Comparison of ENCODE assay signal across 28 cellular contexts in genomic region chr2:82796132-82796531, GRCh38.
A peak's percentile ranks its signal among the peaks of the same experiment; 100 is the strongest.
DNase-seq lines count a peak whose midpoint lies in the region; ATAC-seq and TF ChIP-seq lines count a peak whose summit lies in the region.
"Had no signal": no experiment of that assay in that cellular context is flagged by ENCODE, and none has a peak within 500 bp of the region (broad histone marks: within the 10 kb centered on the region; RNA-seq: fewer than 3 reads in every experiment).

No MANE protein-coding gene starts in this region.

- no peaks in the 10 kb centered on the region for H3K27me3 ChIP-seq in HCT116 (ENCODE audit: insufficient read depth, low read length)
- H3K27me3 ChIP-seq in esophagus muscularis mucosa, result no peaks in the 10 kb centered on the region
- H3K27me3 ChIP-seq: dorsolateral prefrontal cortex, heart right ventricle had no signal

- TF ChIP-seq POLR2A in HCT116 (IDR thresholded peaks at IDR 0.05; ENCODE audit: borderline replicate concordance, extremely low read depth, insufficient read depth, insufficient read length) (no peak), esophagus muscularis mucosa (IDR thresholded peaks at IDR 0.05; ENCODE audit: low read depth) (no peak)

- H3K36me3 Mint-ChIP-seq in osteocyte (ENCODE audit: unreplicated experiment), result no peaks in the 10 kb centered on the region
- H3K36me3 Mint-ChIP-seq: activated naive CD4-positive, alpha-beta T cell treated with anti-CD3 and anti-CD28 coated beads, Interleukin-2, amount 50 U/mL, for 24 hours; IgD-negative memory B cell; memory B cell had no signal

- DNase-seq in HCT116 (ENCODE audit: low read depth, low spot score) (no peak), amniotic epithelial cell (ENCODE audit: low read depth) (peak; percentile 14), esophagus muscularis mucosa (ENCODE audit: extremely low spot score) (no peak), osteocyte (ENCODE audit: extremely low spot score, unreplicated experiment) (no peak), NCI-H1436 (lab: John Stamatoyannopoulos, UW) (no peak)
- DNase-seq: activated CD4-positive, alpha-beta memory T cell treated with anti-CD3 and anti-CD28 coated beads, Interleukin-2, amount 10 ng/mL, durations not matched to agents 7 days and 5 days; activated CD4-positive, CD25-positive, alpha-beta regulatory T cell treated with anti-CD3 and anti-CD28 coated beads, Interleukin-2, amount 50 U/mL, for 72 hours; activated CD8-positive, alpha-beta memory T cell treated with anti-CD3 and anti-CD28 coated beads, Interleukin-2, amount 50 U/mL, for 48 hours; aorta; dorsolateral prefrontal cortex; heart right ventricle; left cardiac atrium; NCI-H1092; NCI-H2029; NCI-H2227 treated with DMSO at 0.1 percent for 48 hours; NCI-H526 treated with DMSO at 0.1 percent for 48 hours; psoas muscle; stimulated activated naive CD4-positive, alpha-beta T cell treated with Interleukin-2 at 50 U/mL for 16 hours had no signal

- H3K27ac ChIP-seq in HCT116 (ENCODE audit: low read depth, low read length) (no peak overlapping the region), esophagus muscularis mucosa (replicated peaks in 1 of 4) (peak overlapping the region; percentile 40 to 62 (median 51))
- H3K27ac ChIP-seq: C4-2B, dorsolateral prefrontal cortex, heart right ventricle, psoas muscle had no signal

- H4K20me1 ChIP-seq in HCT116 (ENCODE audit: insufficient read depth), result no peaks in the 10 kb centered on the region

- POLR2A ChIA-PET in HCT116 (lab: Charles Lee), result no interaction called here

- no peak for TF ChIP-seq RAD21 in HCT116 (IDR thresholded peaks at IDR 0.05; ENCODE audit: low read depth)

- no peaks in the 10 kb centered on the region for H3K79me2 ChIP-seq in HCT116 (ENCODE audit: insufficient read depth, low read length)

- no peak overlapping the region for H3K9ac ChIP-seq in HCT116 (ENCODE audit: low read length)

- ATAC-seq in HCT116, result no peak
- no peak for ATAC-seq in GM21526 (IDR thresholded peaks at IDR 0.05; ENCODE audit: low FRiP score, unreplicated experiment)
- ATAC-seq in HG02763 (IDR thresholded peaks at IDR 0.05; ENCODE audit: unreplicated experiment), result no peak
- no peak for ATAC-seq in GM21447 (IDR thresholded peaks at IDR 0.05; ENCODE audit: unreplicated experiment)
- ATAC-seq: activated T-helper 17 cell treated with anti-CD3 and anti-CD28 coated beads, Interleukin-2, amount 50 U/mL, for 72 hours; heart right ventricle; left cardiac atrium; psoas muscle had no signal

- peak overlapping the region; percentile 49 for H3K4me2 ChIP-seq in HCT116 (ENCODE audit: low read length)

- TF ChIP-seq CTCF in HCT116 (IDR thresholded peaks at IDR 0.05 in 2 of 3, conservative IDR thresholded peaks at IDR 0.05 in 1 of 3; ENCODE audit: borderline replicate concordance in 1 of 3, insufficient read depth in 1 of 3, low read depth in 2 of 3, low read length in 2 of 3) (no peak), esophagus muscularis mucosa (IDR thresholded peaks at IDR 0.05) (no peak), osteocyte (IDR thresholded peaks at IDR 0.05) (no peak)

- BruUV-seq in HCT116 (replicated peaks; lab: Mats Ljungman, UMichigan), result no TSS peak

- RAD21 ChIA-PET in HCT116 (lab: Charles Lee; ENCODE audit: low non-redundant PET in 1 of 2, low total read pairs in 2 of 2, uncharacterized antibody in 2 of 2, unreplicated experiment in 2 of 2), result no interaction called here

- peak overlapping the region; percentile 67 for H2AFZ ChIP-seq in HCT116 (ENCODE audit: low read depth, low read length, poor library complexity, severe bottlenecking)

- intact Hi-C loops in HCT116 (cut with micrococcal nuclease), result no loop called here
- intact Hi-C loops in esophagus muscularis mucosa (cut with DNase I), result no loop called here

- H3K27ac Mint-ChIP-seq in osteocyte (ENCODE audit: unreplicated experiment), result peak overlapping the region; percentile 56
- H3K27ac Mint-ChIP-seq: activated CD4-positive, alpha-beta memory T cell treated with anti-CD3 and anti-CD28 coated beads, Interleukin-2, amount 10 ng/mL, durations not matched to agents 7 days and 5 days; activated naive CD4-positive, alpha-beta T cell treated with anti-CD3 and anti-CD28 coated beads, Interleukin-2, amount 50 U/mL, for 24 hours; activated T-helper 17 cell treated with anti-CD3 and anti-CD28 coated beads, Interleukin-2, amount 50 U/mL, for 72 hours; IgD-negative memory B cell; memory B cell; T-helper 1 cell treated with Interleukin-12 subunit alpha and Interleukin-12 subunit beta and Interleukin-4 antibody, amounts not matched to agents 30 μg/mL and 1 μg/mL, for 36 hours had no signal

- no peak overlapping the region for H3K4me3 ChIP-seq in HCT116 (replicated peaks in 1 of 2; ENCODE audit: low read depth in 1 of 2, low read length in 2 of 2)
- H3K4me3 ChIP-seq in esophagus muscularis mucosa, result no peak overlapping the region
- H3K4me3 ChIP-seq: dorsolateral prefrontal cortex, heart right ventricle, psoas muscle had no signal

- no peak for TF ChIP-seq EP300 in esophagus muscularis mucosa (IDR thresholded peaks at IDR 0.05)

- no peaks in the 10 kb centered on the region for H3K9me3 Mint-ChIP-seq in osteocyte (ENCODE audit: unreplicated experiment)
- H3K9me3 Mint-ChIP-seq: activated T-helper 17 cell treated with anti-CD3 and anti-CD28 coated beads, Interleukin-2, amount 50 U/mL, for 72 hours; memory B cell had no signal

- no peaks in the 10 kb centered on the region for H3K9me2 ChIP-seq in HCT116 (ENCODE audit: insufficient read depth)

- H3K27me3 Mint-ChIP-seq in osteocyte (ENCODE audit: unreplicated experiment), result no peaks in the 10 kb centered on the region
- H3K27me3 Mint-ChIP-seq: activated CD4-positive, alpha-beta memory T cell treated with anti-CD3 and anti-CD28 coated beads, Interleukin-2, amount 10 ng/mL, durations not matched to agents 7 days and 5 days; activated naive CD4-positive, alpha-beta T cell treated with anti-CD3 and anti-CD28 coated beads, Interleukin-2, amount 50 U/mL, for 24 hours; activated T-helper 17 cell treated with anti-CD3 and anti-CD28 coated beads, Interleukin-2, amount 50 U/mL, for 72 hours; central memory CD8-positive, alpha-beta T cell; IgD-negative memory B cell; memory B cell had no signal

- H3K4me1 Mint-ChIP-seq in osteocyte (ENCODE audit: unreplicated experiment), result peaks cover 20% of the 10 kb centered on the region
- H3K4me1 Mint-ChIP-seq: activated CD4-positive, alpha-beta memory T cell treated with anti-CD3 and anti-CD28 coated beads, Interleukin-2, amount 10 ng/mL, durations not matched to agents 7 days and 5 days; activated naive CD4-positive, alpha-beta T cell treated with anti-CD3 and anti-CD28 coated beads, Interleukin-2, amount 50 U/mL, for 24 hours; activated T-helper 17 cell treated with anti-CD3 and anti-CD28 coated beads, Interleukin-2, amount 50 U/mL, for 72 hours; central memory CD8-positive, alpha-beta T cell; IgD-negative memory B cell; memory B cell had no signal

- 40% methylated on average over 1 of the region's 1 CpG for WGBS in esophagus muscularis mucosa

- H3K4me1 ChIP-seq in HCT116 (ENCODE audit: control insufficient read depth in 1 of 2, insufficient read depth in 2 of 2, low read length in 2 of 2), result peaks cover 7 to 13% of the 10 kb centered on the region in 2 experiments; a peak in 3 of 4 replicates
- peaks cover 0 to 49% (median 18%) of the 10 kb centered on the region in 4 donors for H3K4me1 ChIP-seq in esophagus muscularis mucosa
- H3K4me1 ChIP-seq: psoas muscle had no signal

- H3K36me3 ChIP-seq in HCT116 (ENCODE audit: control insufficient read depth in 1 of 2, insufficient read depth in 2 of 2, low read length in 2 of 2) (no peaks in the 10 kb centered on the region), esophagus muscularis mucosa (no peaks in the 10 kb centered on the region)
- H3K36me3 ChIP-seq: heart right ventricle had no signal

- H3K9me3 ChIP-seq in HCT116 (ENCODE audit: control insufficient read depth in 1 of 2, insufficient read depth in 1 of 2, low read depth in 1 of 2, low read length in 2 of 2) (no peaks in the 10 kb centered on the region), esophagus muscularis mucosa (no peaks in the 10 kb centered on the region)
- H3K9me3 ChIP-seq: heart right ventricle, psoas muscle had no signal

- H3K4me3 Mint-ChIP-seq in osteocyte (ENCODE audit: unreplicated experiment), result no peak overlapping the region
- H3K4me3 Mint-ChIP-seq: activated CD4-positive, alpha-beta memory T cell treated with anti-CD3 and anti-CD28 coated beads, Interleukin-2, amount 10 ng/mL, durations not matched to agents 7 days and 5 days; activated naive CD4-positive, alpha-beta T cell treated with anti-CD3 and anti-CD28 coated beads, Interleukin-2, amount 50 U/mL, for 24 hours; activated T-helper 17 cell treated with anti-CD3 and anti-CD28 coated beads, Interleukin-2, amount 50 U/mL, for 72 hours; central memory CD8-positive, alpha-beta T cell; IgD-negative memory B cell; memory B cell; T-helper 1 cell treated with Interleukin-12 subunit alpha and Interleukin-12 subunit beta and Interleukin-4 antibody, amounts not matched to agents 30 μg/mL and 1 μg/mL, for 36 hours had no signal

- CTCF ChIA-PET in HCT116 (lab: Charles Lee), result interaction anchor here (0.6 kb wide), 1 partner anchor 400 kb away, joined by 3 read pairs; no protein-coding TSS in a partner anchor

TF ChIP-seq in HCT116, 20 proteins besides CTCF, POLR2A, EP300 and RAD21:
- no peak for TF ChIP-seq YY1 (IDR thresholded peaks at IDR 0.05; ENCODE audit: extremely low read depth, insufficient replicate concordance, low read depth, low read length)
